14 cellular contexts compared by ENCODE assay signal in the genomic region with DNA sequence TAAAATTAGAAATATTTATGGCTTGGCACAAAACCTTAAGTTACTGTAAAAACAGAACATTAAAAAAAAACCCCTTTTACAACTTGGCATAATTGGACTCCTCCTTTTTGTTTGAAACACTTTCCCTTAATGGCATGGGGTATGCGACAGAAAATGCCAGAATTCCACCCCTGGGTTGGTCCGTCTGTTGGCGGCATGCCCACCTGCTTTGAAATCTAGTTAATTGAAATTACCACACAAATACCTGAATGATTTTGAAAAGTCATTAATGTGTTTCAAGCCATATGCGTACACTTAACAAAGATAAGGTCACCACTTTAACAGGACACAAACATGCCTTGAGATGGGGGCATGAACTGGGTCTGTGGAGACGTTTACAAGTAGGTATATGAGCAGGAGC.
DNase-seq lines count a peak whose midpoint lies in the region; ATAC-seq, FAIRE-seq and TF ChIP-seq lines count a peak whose summit lies in the region.
"Had no signal": no experiment of that assay in that cellular context is flagged by ENCODE, and none has a peak within 500 bp of the region (broad histone marks: within the 10 kb centered on the region; RNA-seq: fewer than 3 reads in every experiment).

No MANE protein-coding gene starts in this region.

- no peak for TF ChIP-seq POLR2A in HepG2 (IDR thresholded peaks at IDR 0.05; ENCODE audit: insufficient read depth in 1 of 2, low read depth in 2 of 2, low read length in 2 of 2)
- TF ChIP-seq POLR2A in thyroid gland (IDR thresholded peaks at IDR 0.05) = no peak

- no peaks in the 10 kb centered on the region for H3K9me3 ChIP-seq in liver (ENCODE audit: control insufficient read depth in 4 of 4, low read length in 3 of 4)
- peaks cover 6% of the 10 kb centered on the region for H3K9me3 ChIP-seq in HepG2 (ENCODE audit: low read length)
- peaks cover 0 to 5% of the 10 kb centered on the region in 2 donors for H3K9me3 ChIP-seq in left lung
- H3K9me3 ChIP-seq in thyroid gland = no peaks in the 10 kb centered on the region
- H3K9me3 ChIP-seq: SJSA1 had no signal

- in situ Hi-C loops in HepG2 (cut with HindIII; ENCODE audit: extremely low pct_ligation_motif_present, low pct_unique_long_range_greater_than_20kb) = no loop called here

- ATAC-seq in HepG2 (no peak), left lung (peak; percentile 23)

- CTCF ChIA-PET in HepG2 (lab: Yijun Ruan, JAX; ENCODE audit: low intra/inter-chr PET ratio, low total read pairs) = no interaction called here

- 84% methylated on average over 5 of the region's 5 CpGs for WGBS in liver
- 97% methylated on average over 5 of the region's 5 CpGs for WGBS in HepG2 (ENCODE audit: low lambda C conversion rate)
- 72 to 79% methylated on average over 5 of the region's 5 CpGs for WGBS in thyroid gland, 2 donors

- peaks cover 0 to 7% (median 7%) of the 10 kb centered on the region in 4 donors for H3K4me1 ChIP-seq in liver (ENCODE audit: control insufficient read depth in 4 of 4, insufficient read depth in 4 of 4, low read length in 3 of 4)
- peaks cover 15% of the 10 kb centered on the region for H3K4me1 ChIP-seq in HepG2 (ENCODE audit: insufficient read depth, low read length)
- no peaks in the 10 kb centered on the region for H3K4me1 ChIP-seq in left lung
- peaks cover 4 to 23% of the 10 kb centered on the region in 2 donors for H3K4me1 ChIP-seq in thyroid gland

- TF ChIP-seq CTCF in liver (IDR thresholded peaks at IDR 0.05; ENCODE audit: low read depth, low read length, missing input control) (no peak), HepG2 (CRISPR knock-in tag; IDR thresholded peaks at IDR 0.05) (no peak), left lung (IDR thresholded peaks at IDR 0.05) (no peak), thyroid gland (IDR thresholded peaks at IDR 0.05) (no peak)

- POLR2A ChIA-PET in HepG2 (lab: Yijun Ruan, JAX) = no interaction called here

- H4K20me1 ChIP-seq in HepG2 (ENCODE audit: insufficient read depth, low read length) = no peaks in the 10 kb centered on the region

- no peaks in the 10 kb centered on the region for H3K79me2 ChIP-seq in HepG2 (ENCODE audit: insufficient read depth, low read length)

- H3K4me3 ChIP-seq in liver (ENCODE audit: low read depth in 1 of 3, low read length in 3 of 3) (no peak overlapping the region), HepG2 (replicated peaks in 1 of 3; ENCODE audit: insufficient read depth in 1 of 3, low read depth in 2 of 3, low read length in 3 of 3) (no peak overlapping the region), left lung (no peak overlapping the region), thyroid gland (replicated peaks in 1 of 3) (no peak overlapping the region)
- H3K4me3 ChIP-seq: SJSA1 had no signal

- H3K27me3 ChIP-seq in liver (ENCODE audit: control insufficient read depth in 4 of 4, insufficient read depth in 4 of 4, low read length in 3 of 4) (no peaks in the 10 kb centered on the region), HepG2 (ENCODE audit: control insufficient read depth in 1 of 2, insufficient read depth in 2 of 2, low read length in 2 of 2) (no peaks in the 10 kb centered on the region), left lung (no peaks in the 10 kb centered on the region), thyroid gland (no peaks in the 10 kb centered on the region)
- H3K27me3 ChIP-seq: SJSA1 had no signal

- BruUV-seq in HepG2 (replicated peaks; lab: Mats Ljungman, UMichigan) = no TSS peak

- intact Hi-C loops in HepG2 (cut with micrococcal nuclease; ENCODE audit: unreplicated experiment) (loop anchor here (1.0 kb wide), 1 partner anchor 17 kb away; no protein-coding TSS in a partner anchor), left lung (cut with DNase I) (no loop called here), thyroid gland (cut with DNase I) (no loop called here)

- H3K9ac ChIP-seq in liver (ENCODE audit: low read depth in 1 of 2, low read length in 2 of 2) (no peak overlapping the region), HepG2 (ENCODE audit: insufficient read depth, low read depth, low read length) (no peak overlapping the region)

- no peak for FAIRE-seq in HepG2 (lab: Jason Lieb, UNC)
- FAIRE-seq: GM12892 had no signal

- no peak for DNase-seq in HepG2 (ENCODE audit: low spot score)
- no peak for DNase-seq in epithelial cell of prostate (ENCODE audit: low read depth, low spot score)
- no peak for DNase-seq in left lung
- no peak for DNase-seq in thyroid gland
- DNase-seq in DMS153 (lab: John Stamatoyannopoulos, UW) = no peak
- DNase-seq in inferior parietal cortex (ENCODE audit: extremely low spot score) = no peak
- DNase-seq in activated CD4-positive, alpha-beta T cell treated with anti-CD3 and anti-CD28 coated beads for 1 hour = no peak
- DNase-seq: 8988T; CD8-positive, alpha-beta memory T cell; GF-D8; NCI-H1930 had no signal

- no peak overlapping the region for H2AFZ ChIP-seq in HepG2 (ENCODE audit: low read length)

- H3K27ac ChIP-seq in liver (ENCODE audit: low read depth in 1 of 2, low read length in 2 of 2) (peak overlapping the region; percentile 67 to 72), HepG2 (ENCODE audit: extremely low read length, insufficient read depth, low read length) (no peak overlapping the region), epithelial cell of prostate (peak overlapping the region; percentile 38), left lung (no peak overlapping the region), thyroid gland (peak overlapping the region in 2 of 3 donors; percentile 35 to 66)
- H3K27ac ChIP-seq: SJSA1 had no signal

- no peak for TF ChIP-seq RAD21 in liver (IDR thresholded peaks at IDR 0.05)
- TF ChIP-seq RAD21 in HepG2 (CRISPR knock-in tag; IDR thresholded peaks at IDR 0.05) = no peak

- TF ChIP-seq EP300 in HepG2 (IDR thresholded peaks at IDR 0.05; ENCODE audit: low read depth in 2 of 2, low read length in 2 of 2) (no peak), HepG2 (CRISPR knock-in tag; IDR thresholded peaks at IDR 0.05; ENCODE audit: borderline replicate concordance) (no peak)

- H3K36me3 ChIP-seq in liver (ENCODE audit: control insufficient read depth in 4 of 4, insufficient read depth in 3 of 4, low read depth in 1 of 4, low read length in 3 of 4) (no peaks in the 10 kb centered on the region), HepG2 (replicated peaks in 1 of 2; ENCODE audit: control insufficient read depth in 1 of 2, insufficient read depth in 2 of 2, low read length in 2 of 2) (no peaks in the 10 kb centered on the region), left lung (no peaks in the 10 kb centered on the region), thyroid gland (no peaks in the 10 kb centered on the region)
- H3K36me3 ChIP-seq: SJSA1 had no signal

- no peak overlapping the region for H3K4me2 ChIP-seq in HepG2 (ENCODE audit: low read depth, low read length)

TF ChIP-seq in liver, 16 proteins besides CTCF, POLR2A, EP300 and RAD21:
- TF ChIP-seq FOXA2 (IDR thresholded peaks at IDR 0.05) (no peak), TAF1 (conservative IDR thresholded peaks at IDR 0.05) (no peak), SP1 (IDR thresholded peaks at IDR 0.05) (no peak)
- TF ChIP-seq, protein P1, sequence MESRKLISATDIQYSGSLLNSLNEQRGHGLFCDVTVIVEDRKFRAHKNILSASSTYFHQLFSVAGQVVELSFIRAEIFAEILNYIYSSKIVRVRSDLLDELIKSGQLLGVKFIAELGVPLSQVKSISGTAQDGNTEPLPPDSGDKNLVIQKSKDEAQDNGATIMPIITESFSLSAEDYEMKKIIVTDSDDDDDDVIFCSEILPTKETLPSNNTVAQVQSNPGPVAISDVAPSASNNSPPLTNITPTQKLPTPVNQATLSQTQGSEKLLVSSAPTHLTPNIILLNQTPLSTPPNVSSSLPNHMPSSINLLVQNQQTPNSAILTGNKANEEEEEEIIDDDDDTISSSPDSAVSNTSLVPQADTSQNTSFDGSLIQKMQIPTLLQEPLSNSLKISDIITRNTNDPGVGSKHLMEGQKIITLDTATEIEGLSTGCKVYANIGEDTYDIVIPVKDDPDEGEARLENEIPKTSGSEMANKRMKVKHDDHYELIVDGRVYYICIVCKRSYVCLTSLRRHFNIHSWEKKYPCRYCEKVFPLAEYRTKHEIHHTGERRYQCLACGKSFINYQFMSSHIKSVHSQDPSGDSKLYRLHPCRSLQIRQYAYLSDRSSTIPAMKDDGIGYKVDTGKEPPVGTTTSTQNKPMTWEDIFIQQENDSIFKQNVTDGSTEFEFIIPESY (IDR thresholded peaks at IDR 0.05) = no peak

TF ChIP-seq in HepG2, 621 proteins besides CTCF, POLR2A, EP300 and RAD21:
- no peak for TF ChIP-seq NPAS2 (CRISPR knock-in tag; IDR thresholded peaks at IDR 0.05; ENCODE audit: borderline replicate concordance)
- TF ChIP-seq, protein P2, sequence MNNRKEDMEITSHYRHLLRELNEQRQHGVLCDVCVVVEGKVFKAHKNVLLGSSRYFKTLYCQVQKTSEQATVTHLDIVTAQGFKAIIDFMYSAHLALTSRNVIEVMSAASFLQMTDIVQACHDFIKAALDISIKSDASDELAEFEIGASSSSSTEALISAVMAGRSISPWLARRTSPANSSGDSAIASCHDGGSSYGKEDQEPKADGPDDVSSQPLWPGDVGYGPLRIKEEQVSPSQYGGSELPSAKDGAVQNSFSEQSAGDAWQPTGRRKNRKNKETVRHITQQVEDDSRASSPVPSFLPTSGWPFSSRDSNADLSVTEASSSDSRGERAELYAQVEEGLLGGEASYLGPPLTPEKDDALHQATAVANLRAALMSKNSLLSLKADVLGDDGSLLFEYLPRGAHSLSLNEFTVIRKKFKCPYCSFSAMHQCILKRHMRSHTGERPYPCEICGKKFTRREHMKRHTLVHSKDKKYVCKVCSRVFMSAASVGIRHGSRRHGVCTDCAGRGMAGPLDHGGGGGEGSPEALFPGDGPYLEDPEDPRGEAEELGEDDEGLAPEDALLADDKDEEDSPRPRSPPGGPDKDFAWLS (CRISPR knock-in tag; IDR thresholded peaks at IDR 0.05; ENCODE audit: borderline replicate concordance) = no peak

Comparison
In these comparisons a context has a peak if more than half of its experiments do, and no peak if none do; other contexts are left out.
1. H3K27ac ChIP-seq: peak in liver (2 of 2), epithelial cell of prostate (single experiment) and thyroid gland (2 of 3); none in HepG2 (single experiment) and left lung (0 of 2).